In the genomic region with DNA sequence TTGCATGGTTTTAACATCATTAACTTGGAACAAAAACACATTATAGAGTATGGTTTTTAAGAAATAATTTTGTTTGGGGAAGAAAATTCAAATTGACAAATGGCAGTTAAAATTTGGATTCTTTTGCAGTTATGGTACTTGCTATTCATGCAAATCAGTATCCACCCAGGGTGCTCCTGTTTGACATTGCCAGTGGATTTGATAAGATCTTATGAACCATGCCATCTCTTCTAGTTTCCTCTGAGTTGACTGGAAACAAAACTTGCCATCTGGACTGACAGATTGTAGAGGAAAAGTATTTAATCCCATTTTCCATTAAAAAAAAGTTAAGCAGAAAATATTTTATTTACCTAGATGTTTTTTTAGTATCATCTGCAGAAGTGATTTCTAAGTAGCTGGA, we compare ENCODE assay signal across 22 cellular contexts. TPM values are rescaled to one million over a fixed set of nuclear protein-coding genes. Genes with fewer than 3 reads are reported as not detected.
DNase-seq lines count a peak whose midpoint lies in the region; ATAC-seq and TF ChIP-seq lines count a peak whose summit lies in the region.
"Had no signal": no experiment of that assay in that cellular context is flagged by ENCODE, and none has a peak within 500 bp of the region (broad histone marks: within the 10 kb centered on the region; RNA-seq: fewer than 3 reads in every experiment).

No MANE protein-coding gene starts in this region.

- TF ChIP-seq CTCF in Calu3 (IDR thresholded peaks at IDR 0.05; ENCODE audit: unreplicated experiment) (no peak), left lung (IDR thresholded peaks at IDR 0.05) (no peak)

- BruUV-seq in Calu3 (replicated peaks; lab: Mats Ljungman, UMichigan): TSS peak; percentile 5

- H3K4me1 ChIP-seq in left lung: peaks cover 0 to 25% of the 10 kb centered on the region in 2 donors

- no peaks in the 10 kb centered on the region for H3K27me3 ChIP-seq in left lung
- H3K27me3 ChIP-seq: cardiac muscle cell, gastrocnemius medialis, upper lobe of left lung had no signal

- CTCF ChIA-PET in Calu3 (lab: Charles Lee): no interaction called here

- no peak for DNase-seq in Calu3
- peak; percentile 78 to 89 for DNase-seq in NCI-H524 (lab: John Stamatoyannopoulos, UW)
- DNase-seq in caudate nucleus (lab: John Stamatoyannopoulos, UW): no peak
- DNase-seq in stimulated activated effector memory CD8-positive, alpha-beta T cell treated with anti-CD3 and anti-CD28 coated beads, Interleukin-12 subunit alpha, Interleukin-12 subunit beta, amount 100 ng/mL, for 72 hours (ENCODE audit: low spot score in 2 of 2): no peak
- no peak for DNase-seq in left lung
- DNase-seq in activated effector memory CD4-positive, alpha-beta T cell treated with Interleukin-2 at 50 U/mL for 16 hours: no peak
- DNase-seq: activated CD4-positive, alpha-beta T cell treated with anti-CD3 and anti-CD28 coated beads, Interleukin-2, amount 10 ng/mL, durations not matched to agents 24 days and 14 days; activated naive CD4-positive, alpha-beta T cell treated with anti-CD3 and anti-CD28 coated beads, Interleukin-2, amount 10 ng/mL, durations not matched to agents 7 days and 5 days; gastrocnemius medialis; left colon; NCI-H1417 treated with DMSO at 0.1 percent for 48 hours; NCI-H2107; SHP77; stimulated activated CD4-positive, alpha-beta T cell treated with anti-CD3 and anti-CD28 coated beads, Interleukin-15, amount 100 ng/mL, for 24 hours; stimulated activated naive CD8-positive, alpha-beta T cell treated with anti-CD3 and anti-CD28 coated beads, Interleukin-15, Interleukin-2, amounts not matched to agents 100 U/mL and 50 U/mL, for 24 hours; T-helper 9 cell; upper lobe of left lung had no signal

- H3K4me3 Mint-ChIP-seq in Calu3 (ENCODE audit: low read depth, unreplicated experiment): no peak overlapping the region
- no peak overlapping the region for H3K4me3 Mint-ChIP-seq in stimulated activated effector memory CD8-positive, alpha-beta T cell treated with anti-CD3 and anti-CD28 coated beads, Interleukin-12 subunit alpha, Interleukin-12 subunit beta, amount 100 ng/mL, for 72 hours
- H3K4me3 Mint-ChIP-seq: activated CD4-positive, alpha-beta T cell treated with anti-CD3 and anti-CD28 coated beads, Interleukin-2, amount 10 ng/mL, durations not matched to agents 24 days and 14 days; activated naive CD4-positive, alpha-beta T cell treated with anti-CD3 and anti-CD28 coated beads, Interleukin-2, amount 10 ng/mL, durations not matched to agents 7 days and 5 days; dendritic cell treated with granulocyte-macrophage colony-stimulating factor and Interleukin-4, amounts not matched to agents 40 ng/mL and 50 ng/mL, for 4 days; memory B cell had no signal

- peaks cover 0 to 52% of the 10 kb centered on the region in 2 donors for H3K36me3 ChIP-seq in left lung
- H3K36me3 ChIP-seq: cardiac muscle cell, gastrocnemius medialis had no signal

- H3K9me3 ChIP-seq in left lung: no peaks in the 10 kb centered on the region
- H3K9me3 ChIP-seq: gastrocnemius medialis, upper lobe of left lung had no signal

- ATAC-seq in stimulated activated effector memory CD8-positive, alpha-beta T cell treated with anti-CD3 and anti-CD28 coated beads, Interleukin-12 subunit alpha, Interleukin-12 subunit beta, amount 100 ng/mL, for 72 hours: no peak
- ATAC-seq in left lung: no peak
- no peak for ATAC-seq in GM19023 (IDR thresholded peaks at IDR 0.05; ENCODE audit: unreplicated experiment)
- ATAC-seq: left colon; Panc1; stimulated activated naive CD8-positive, alpha-beta T cell treated with anti-CD3 and anti-CD28 coated beads, Interleukin-15, Interleukin-2, amounts not matched to agents 100 U/mL and 50 U/mL, for 24 hours had no signal

- peaks cover 14% of the 10 kb centered on the region for H3K36me3 Mint-ChIP-seq in Calu3 (ENCODE audit: insufficient read depth, unreplicated experiment)
- peaks cover 73% of the 10 kb centered on the region for H3K36me3 Mint-ChIP-seq in stimulated activated effector memory CD8-positive, alpha-beta T cell treated with anti-CD3 and anti-CD28 coated beads, Interleukin-12 subunit alpha, Interleukin-12 subunit beta, amount 100 ng/mL, for 72 hours

- H3K27ac Mint-ChIP-seq in Calu3 (ENCODE audit: unreplicated experiment): no peak overlapping the region
- H3K27ac Mint-ChIP-seq in stimulated activated effector memory CD8-positive, alpha-beta T cell treated with anti-CD3 and anti-CD28 coated beads, Interleukin-12 subunit alpha, Interleukin-12 subunit beta, amount 100 ng/mL, for 72 hours: peak overlapping the region; percentile 37
- H3K27ac Mint-ChIP-seq: activated CD4-positive, alpha-beta T cell treated with anti-CD3 and anti-CD28 coated beads, Interleukin-2, amount 10 ng/mL, durations not matched to agents 24 days and 14 days; activated naive CD4-positive, alpha-beta T cell treated with anti-CD3 and anti-CD28 coated beads, Interleukin-2, amount 10 ng/mL, durations not matched to agents 7 days and 5 days; dendritic cell treated with granulocyte-macrophage colony-stimulating factor and Interleukin-4, amounts not matched to agents 40 ng/mL and 50 ng/mL, for 4 days; memory B cell had no signal

- peak overlapping the region; percentile 99 for H3K27ac ChIP-seq in caudate nucleus (ENCODE audit: low read depth, low read length)
- H3K27ac ChIP-seq in left lung: no peak overlapping the region
- H3K27ac ChIP-seq: cardiac muscle cell, gastrocnemius medialis, upper lobe of left lung had no signal

- H3K27me3 Mint-ChIP-seq in Calu3 (ENCODE audit: unreplicated experiment): no peaks in the 10 kb centered on the region
- H3K27me3 Mint-ChIP-seq: activated CD4-positive, alpha-beta T cell treated with anti-CD3 and anti-CD28 coated beads, Interleukin-2, amount 10 ng/mL, durations not matched to agents 24 days and 14 days; activated naive CD4-positive, alpha-beta T cell treated with anti-CD3 and anti-CD28 coated beads, Interleukin-2, amount 10 ng/mL, durations not matched to agents 7 days and 5 days; dendritic cell treated with granulocyte-macrophage colony-stimulating factor and Interleukin-4, amounts not matched to agents 40 ng/mL and 50 ng/mL, for 4 days; memory B cell had no signal

- no peaks in the 10 kb centered on the region for H3K9me3 Mint-ChIP-seq in Calu3 (ENCODE audit: low read depth, unreplicated experiment)
- no peaks in the 10 kb centered on the region for H3K9me3 Mint-ChIP-seq in stimulated activated effector memory CD8-positive, alpha-beta T cell treated with anti-CD3 and anti-CD28 coated beads, Interleukin-12 subunit alpha, Interleukin-12 subunit beta, amount 100 ng/mL, for 72 hours
- H3K9me3 Mint-ChIP-seq: activated CD4-positive, alpha-beta T cell treated with anti-CD3 and anti-CD28 coated beads, Interleukin-2, amount 10 ng/mL, durations not matched to agents 24 days and 14 days; activated naive CD4-positive, alpha-beta T cell treated with anti-CD3 and anti-CD28 coated beads, Interleukin-2, amount 10 ng/mL, durations not matched to agents 7 days and 5 days; dendritic cell treated with granulocyte-macrophage colony-stimulating factor and Interleukin-4, amounts not matched to agents 40 ng/mL and 50 ng/mL, for 4 days; memory B cell had no signal

- peaks cover 12% of the 10 kb centered on the region for H3K4me1 Mint-ChIP-seq in Calu3 (ENCODE audit: low read depth, unreplicated experiment)
- peaks cover 64% of the 10 kb centered on the region for H3K4me1 Mint-ChIP-seq in stimulated activated effector memory CD8-positive, alpha-beta T cell treated with anti-CD3 and anti-CD28 coated beads, Interleukin-12 subunit alpha, Interleukin-12 subunit beta, amount 100 ng/mL, for 72 hours

- intact Hi-C loops in Calu3 (cut with micrococcal nuclease; ENCODE audit: unreplicated experiment) (no loop called here), left lung (cut with DNase I) (no loop called here)

- no peak overlapping the region for H3K4me3 ChIP-seq in left lung
- H3K4me3 ChIP-seq: cardiac muscle cell, gastrocnemius medialis, upper lobe of left lung had no signal

RNA-seq across cellular contexts. Expression of a gene that starts 56.3 kb away (rescaled TPM):
- 33.0 and 37.6 TPM in 2 replicates for total RNA-seq in Calu3 (2022)
- 10 to 100 TPM; 22.4 to 23.9 TPM for total RNA-seq in left lung

Comparison
In these comparisons a context has a peak if more than half of its experiments do, and no peak if none do; other contexts are left out.
1. DNase-seq: peak in NCI-H524 (2 of 2); none in Calu3 (single experiment), caudate nucleus (0 of 61), stimulated activated effector memory CD8-positive, alpha-beta T cell treated with anti-CD3 and anti-CD28 coated beads, Interleukin-12 subunit alpha, Interleukin-12 subunit beta, amount 100 ng/mL, for 72 hours (0 of 2), left lung (0 of 2) and activated effector memory CD4-positive, alpha-beta T cell treated with Interleukin-2 at 50 U/mL for 16 hours (single experiment).